In the genomic region with DNA sequence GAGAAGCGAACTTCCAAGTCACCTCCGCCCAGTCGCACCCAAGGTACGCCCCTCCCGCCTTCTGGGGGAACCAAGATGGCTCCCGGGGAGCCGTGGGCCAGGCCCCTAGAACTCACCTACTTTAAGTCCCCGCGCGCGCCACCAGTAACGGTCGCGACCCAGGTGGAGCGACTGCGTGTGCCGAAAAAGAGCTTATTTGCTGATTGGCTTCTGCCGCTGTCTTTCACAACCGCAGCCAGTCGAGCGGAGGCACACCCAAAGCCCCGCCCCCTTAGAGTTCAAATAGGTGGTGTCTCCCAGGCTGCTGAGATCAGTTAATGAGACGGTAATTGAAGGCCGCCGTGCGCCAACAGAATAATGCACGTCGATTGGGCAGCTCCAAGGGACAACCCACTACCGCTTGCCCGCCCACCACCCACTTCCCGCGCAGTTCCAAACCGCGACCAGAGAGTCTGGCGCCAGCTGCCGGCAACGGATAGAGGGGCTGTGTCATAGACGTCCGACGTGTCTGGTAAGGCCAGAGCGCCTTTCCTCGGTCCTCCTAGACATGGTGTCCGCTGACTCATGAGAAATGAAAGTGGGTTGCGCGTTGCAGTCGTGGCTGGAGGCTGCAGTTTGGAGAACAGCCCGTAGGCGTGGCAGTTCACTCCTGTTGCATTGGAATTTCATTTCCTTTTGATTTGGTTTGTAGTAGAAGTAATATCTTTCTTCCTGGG, we compare ENCODE assay signal across 1 cellular context.
TF ChIP-seq lines count a peak whose summit lies in the region.

A gene with protein sequence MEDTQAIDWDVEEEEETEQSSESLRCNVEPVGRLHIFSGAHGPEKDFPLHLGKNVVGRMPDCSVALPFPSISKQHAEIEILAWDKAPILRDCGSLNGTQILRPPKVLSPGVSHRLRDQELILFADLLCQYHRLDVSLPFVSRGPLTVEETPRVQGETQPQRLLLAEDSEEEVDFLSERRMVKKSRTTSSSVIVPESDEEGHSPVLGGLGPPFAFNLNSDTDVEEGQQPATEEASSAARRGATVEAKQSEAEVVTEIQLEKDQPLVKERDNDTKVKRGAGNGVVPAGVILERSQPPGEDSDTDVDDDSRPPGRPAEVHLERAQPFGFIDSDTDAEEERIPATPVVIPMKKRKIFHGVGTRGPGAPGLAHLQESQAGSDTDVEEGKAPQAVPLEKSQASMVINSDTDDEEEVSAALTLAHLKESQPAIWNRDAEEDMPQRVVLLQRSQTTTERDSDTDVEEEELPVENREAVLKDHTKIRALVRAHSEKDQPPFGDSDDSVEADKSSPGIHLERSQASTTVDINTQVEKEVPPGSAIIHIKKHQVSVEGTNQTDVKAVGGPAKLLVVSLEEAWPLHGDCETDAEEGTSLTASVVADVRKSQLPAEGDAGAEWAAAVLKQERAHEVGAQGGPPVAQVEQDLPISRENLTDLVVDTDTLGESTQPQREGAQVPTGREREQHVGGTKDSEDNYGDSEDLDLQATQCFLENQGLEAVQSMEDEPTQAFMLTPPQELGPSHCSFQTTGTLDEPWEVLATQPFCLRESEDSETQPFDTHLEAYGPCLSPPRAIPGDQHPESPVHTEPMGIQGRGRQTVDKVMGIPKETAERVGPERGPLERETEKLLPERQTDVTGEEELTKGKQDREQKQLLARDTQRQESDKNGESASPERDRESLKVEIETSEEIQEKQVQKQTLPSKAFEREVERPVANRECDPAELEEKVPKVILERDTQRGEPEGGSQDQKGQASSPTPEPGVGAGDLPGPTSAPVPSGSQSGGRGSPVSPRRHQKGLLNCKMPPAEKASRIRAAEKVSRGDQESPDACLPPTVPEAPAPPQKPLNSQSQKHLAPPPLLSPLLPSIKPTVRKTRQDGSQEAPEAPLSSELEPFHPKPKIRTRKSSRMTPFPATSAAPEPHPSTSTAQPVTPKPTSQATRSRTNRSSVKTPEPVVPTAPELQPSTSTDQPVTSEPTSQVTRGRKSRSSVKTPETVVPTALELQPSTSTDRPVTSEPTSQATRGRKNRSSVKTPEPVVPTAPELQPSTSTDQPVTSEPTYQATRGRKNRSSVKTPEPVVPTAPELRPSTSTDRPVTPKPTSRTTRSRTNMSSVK (N-terminal part only) (minus strand): TSS at position 153 of the 716 bp plus-strand sequence. CDS start 2,106 bp downstream, outside the sequence.

TF ChIP-seq in HEK293, 187 proteins besides CTCF, POLR2A, EP300 and RAD21 (continued from another document and continues in another):
- TF ChIP-seq ZNF398 (tag by site-specific recombination; IDR thresholded peaks at IDR 0.05) (no peak), ZNF335 (tag by site-specific recombination; conservative IDR thresholded peaks at IDR 0.05) (peak; percentile 68), ZNF354C (tag by site-specific recombination; IDR thresholded peaks at IDR 0.05; ENCODE audit: borderline replicate concordance, low read depth) (no peak), ZNF221 (tag by site-specific recombination; IDR thresholded peaks at IDR 0.05; ENCODE audit: borderline replicate concordance) (no peak), ZNF202 (tag by site-specific recombination; IDR thresholded peaks at IDR 0.05; ENCODE audit: borderline replicate concordance) (no peak), SETDB1 (IDR thresholded peaks at IDR 0.05; ENCODE audit: insufficient read length, low read length) (no peak), ZNF239 (tag by site-specific recombination; IDR thresholded peaks at IDR 0.05) (no peak), KLF10 (tag by site-specific recombination; IDR thresholded peaks at IDR 0.05) (peak; percentile 92), ZSCAN18 (tag by site-specific recombination; IDR thresholded peaks at IDR 0.05) (peak; percentile 69), ZIC2 (tag by site-specific recombination; IDR thresholded peaks at IDR 0.05) (peak; percentile 66), BCL11A (tag by site-specific recombination; IDR thresholded peaks at IDR 0.05; ENCODE audit: low read depth) (no peak; the same call in 1 of the 2 replicates), ZNF112 (tag by site-specific recombination; IDR thresholded peaks at IDR 0.05) (no peak), OSR2 (tag by site-specific recombination; IDR thresholded peaks at IDR 0.05) (peak; percentile 51; the same call in 1 of the 2 replicates), ZNF623 (tag by site-specific recombination; IDR thresholded peaks at IDR 0.05) (peak; percentile 10; the same call in 1 of the 2 replicates), ATF2 (tag by site-specific recombination; IDR thresholded peaks at IDR 0.05; ENCODE audit: low read depth) (peak; percentile 59; the same call in 1 of the 2 replicates), YY1 (tag by site-specific recombination; IDR thresholded peaks at IDR 0.05) (peak; percentile 91), PRDM1 (tag by site-specific recombination; IDR thresholded peaks at IDR 0.05) (peak; percentile 95), ZNF423 (tag by site-specific recombination; IDR thresholded peaks at IDR 0.05) (peak; percentile 86; the same call in 1 of the 2 replicates), ZNF768 (tag by site-specific recombination; IDR thresholded peaks at IDR 0.05) (no peak), ZFP37 (tag by site-specific recombination; IDR thresholded peaks at IDR 0.05) (no peak; the same call in 1 of the 2 replicates), ZNF530 (tag by site-specific recombination; IDR thresholded peaks at IDR 0.05; ENCODE audit: low read depth) (no peak), GFI1B (tag by site-specific recombination; IDR thresholded peaks at IDR 0.05) (no peak), ZXDB (tag by site-specific recombination; IDR thresholded peaks at IDR 0.05) (peak; percentile 96), ZNF629 (tag by site-specific recombination; IDR thresholded peaks at IDR 0.05) (peak; percentile 90), ZNF133 (tag by site-specific recombination; IDR thresholded peaks at IDR 0.05) (no peak), ZNF639 (tag by site-specific recombination; IDR thresholded peaks at IDR 0.05) (peak; percentile 94), ZNF404 (tag by site-specific recombination; IDR thresholded peaks at IDR 0.05) (no peak), RBAK (tag by site-specific recombination; IDR thresholded peaks at IDR 0.05) (no peak), ZNF18 (tag by site-specific recombination; IDR thresholded peaks at IDR 0.05) (peak; percentile 16; the same call in 1 of the 2 replicates), ZNF23 (tag by site-specific recombination; IDR thresholded peaks at IDR 0.05; ENCODE audit: borderline replicate concordance) (no peak)
- TF ChIP-seq, protein P1, sequence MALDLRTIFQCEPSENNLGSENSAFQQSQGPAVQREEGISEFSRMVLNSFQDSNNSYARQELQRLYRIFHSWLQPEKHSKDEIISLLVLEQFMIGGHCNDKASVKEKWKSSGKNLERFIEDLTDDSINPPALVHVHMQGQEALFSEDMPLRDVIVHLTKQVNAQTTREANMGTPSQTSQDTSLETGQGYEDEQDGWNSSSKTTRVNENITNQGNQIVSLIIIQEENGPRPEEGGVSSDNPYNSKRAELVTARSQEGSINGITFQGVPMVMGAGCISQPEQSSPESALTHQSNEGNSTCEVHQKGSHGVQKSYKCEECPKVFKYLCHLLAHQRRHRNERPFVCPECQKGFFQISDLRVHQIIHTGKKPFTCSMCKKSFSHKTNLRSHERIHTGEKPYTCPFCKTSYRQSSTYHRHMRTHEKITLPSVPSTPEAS (tag by site-specific recombination; IDR thresholded peaks at IDR 0.05): no peak; the same call in 1 of the 2 replicates
- TF ChIP-seq, protein P2, sequence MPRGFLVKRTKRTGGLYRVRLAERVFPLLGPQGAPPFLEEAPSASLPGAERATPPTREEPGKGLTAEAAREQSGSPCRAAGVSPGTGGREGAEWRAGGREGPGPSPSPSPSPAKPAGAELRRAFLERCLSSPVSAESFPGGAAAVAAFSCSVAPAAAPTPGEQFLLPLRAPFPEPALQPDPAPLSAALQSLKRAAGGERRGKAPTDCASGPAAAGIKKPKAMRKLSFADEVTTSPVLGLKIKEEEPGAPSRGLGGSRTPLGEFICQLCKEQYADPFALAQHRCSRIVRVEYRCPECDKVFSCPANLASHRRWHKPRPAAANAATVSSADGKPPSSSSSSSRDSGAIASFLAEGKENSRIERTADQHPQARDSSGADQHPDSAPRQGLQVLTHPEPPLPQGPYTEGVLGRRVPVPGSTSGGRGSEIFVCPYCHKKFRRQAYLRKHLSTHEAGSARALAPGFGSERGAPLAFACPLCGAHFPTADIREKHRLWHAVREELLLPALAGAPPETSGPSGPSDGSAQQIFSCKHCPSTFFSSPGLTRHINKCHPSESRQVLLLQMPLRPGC (tag by site-specific recombination; IDR thresholded peaks at IDR 0.05): peak; percentile 92
- TF ChIP-seq, protein P3, sequence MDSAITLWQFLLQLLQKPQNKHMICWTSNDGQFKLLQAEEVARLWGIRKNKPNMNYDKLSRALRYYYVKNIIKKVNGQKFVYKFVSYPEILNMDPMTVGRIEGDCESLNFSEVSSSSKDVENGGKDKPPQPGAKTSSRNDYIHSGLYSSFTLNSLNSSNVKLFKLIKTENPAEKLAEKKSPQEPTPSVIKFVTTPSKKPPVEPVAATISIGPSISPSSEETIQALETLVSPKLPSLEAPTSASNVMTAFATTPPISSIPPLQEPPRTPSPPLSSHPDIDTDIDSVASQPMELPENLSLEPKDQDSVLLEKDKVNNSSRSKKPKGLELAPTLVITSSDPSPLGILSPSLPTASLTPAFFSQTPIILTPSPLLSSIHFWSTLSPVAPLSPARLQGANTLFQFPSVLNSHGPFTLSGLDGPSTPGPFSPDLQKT (IDR thresholded peaks at IDR 0.05; ENCODE audit: borderline replicate concordance, low read depth, low read length): no peak
